ENCODE assay signal across 1 cellular context in the genomic region with DNA sequence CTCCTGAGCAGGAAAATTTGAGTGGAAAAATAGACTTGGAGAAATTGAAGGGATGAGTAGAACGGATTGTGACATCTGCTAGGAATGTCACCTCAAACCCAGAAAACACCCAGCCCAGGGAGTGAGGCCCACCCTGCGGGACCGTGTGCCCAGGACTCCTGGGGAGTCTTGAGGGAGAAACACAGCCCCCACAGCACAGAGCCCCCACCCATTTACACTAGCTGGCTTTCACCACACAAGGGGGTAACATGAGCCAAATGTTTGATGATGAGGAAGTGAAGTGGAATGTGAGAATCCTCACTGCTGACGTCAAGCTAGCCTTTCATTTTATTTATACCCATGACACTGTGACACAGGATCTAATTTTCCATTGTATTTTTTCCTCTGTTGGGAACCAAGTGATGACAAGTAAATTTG.
TF ChIP-seq lines count a peak whose summit lies in the region.

No MANE protein-coding gene starts in this region.

TF ChIP-seq in IMR-90, 13 proteins besides CTCF, POLR2A, EP300 and RAD21 (continued from another document):
- no peak for TF ChIP-seq SMC3 (IDR thresholded peaks at IDR 0.05; ENCODE audit: low read depth, low read length)
- no peak for TF ChIP-seq MXI1 (IDR thresholded peaks at IDR 0.05; ENCODE audit: borderline replicate concordance, low read depth, low read length)
